In the genomic region with DNA sequence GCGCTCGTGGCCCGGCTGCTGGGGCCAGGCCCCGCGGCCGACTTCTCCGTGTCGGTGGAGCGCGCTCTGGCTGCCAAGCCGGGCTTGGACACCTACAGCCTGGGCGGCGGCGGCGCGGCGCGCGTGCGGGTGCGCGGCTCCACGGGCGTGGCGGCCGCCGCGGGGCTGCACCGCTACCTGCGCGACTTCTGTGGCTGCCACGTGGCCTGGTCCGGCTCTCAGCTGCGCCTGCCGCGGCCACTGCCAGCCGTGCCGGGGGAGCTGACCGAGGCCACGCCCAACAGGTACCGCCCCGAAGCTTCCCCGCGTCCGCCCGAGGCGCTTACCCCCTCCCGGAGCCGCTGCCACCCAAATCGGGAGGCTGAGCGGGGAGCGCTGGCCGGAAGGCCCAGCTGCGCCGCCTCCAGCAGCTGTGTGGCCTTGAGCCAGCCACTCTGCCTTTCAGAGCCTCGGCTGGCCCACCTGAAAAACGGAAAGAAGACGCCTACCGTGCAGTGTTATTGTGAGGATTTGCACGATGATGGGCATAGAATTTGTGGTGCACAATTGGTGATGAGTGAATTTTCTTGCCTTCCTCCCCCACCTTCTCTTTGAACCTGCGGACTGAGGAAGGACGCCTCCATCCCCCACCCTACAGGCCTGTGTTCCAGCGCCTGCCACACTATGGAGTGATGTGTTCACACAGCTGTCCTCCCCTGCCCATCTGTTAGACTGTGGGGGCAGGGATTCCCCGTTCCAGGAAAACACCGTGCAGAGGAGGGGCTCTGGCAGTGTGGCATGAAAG, we compare ENCODE assay signal across 8 cellular contexts. TPM values are rescaled to one million over a fixed set of nuclear protein-coding genes. Genes with fewer than 3 reads are reported as not detected.
A peak's percentile ranks its signal among the peaks of the same experiment; 100 is the strongest.
DNase-seq lines count a peak whose midpoint lies in the region; ATAC-seq and TF ChIP-seq lines count a peak whose summit lies in the region.

No MANE protein-coding gene starts in this region.

- peak overlapping the region; percentile 53 for H3K27ac ChIP-seq in OCI-LY3 (ENCODE audit: low read length)
- H3K27ac ChIP-seq in esophagus muscularis mucosa (replicated peaks in 1 of 4) = peak overlapping the region; percentile 86 to 98 (median 92)
- peak overlapping the region; percentile 92 for H3K27ac ChIP-seq in muscle layer of colon (ENCODE audit: low read depth, low read length)

- intact Hi-C loops in Calu3 (cut with micrococcal nuclease; ENCODE audit: unreplicated experiment) = no loop called here
- intact Hi-C loops in esophagus muscularis mucosa (cut with DNase I) = no loop called here

- peak overlapping the region; percentile 55 for H3K27ac Mint-ChIP-seq in Calu3 (ENCODE audit: unreplicated experiment)
- peak overlapping the region; percentile 88 for H3K27ac Mint-ChIP-seq in activated T-cell treated with anti-CD3 and anti-CD28 coated beads, Interleukin-2, amount 50 U/mL, for 24 hours
- H3K27ac Mint-ChIP-seq in stimulated activated memory B cell treated with anti-CD40 and anti-IgM and Interleukin-4, amounts not matched to agents 10 μg/mL and 1 μg/mL and 100 μg/mL, for 72 hours = peak overlapping the region; percentile 89

- peak overlapping the region; percentile 84 for H3K4me3 ChIP-seq in OCI-LY3 (ENCODE audit: low read length)
- H3K4me3 ChIP-seq in esophagus muscularis mucosa = peak overlapping the region; percentile 63 to 89 (median 74)
- H3K4me3 ChIP-seq in muscle layer of colon (ENCODE audit: low read depth in 1 of 2, low read length in 2 of 2) = peak overlapping the region; percentile 52 to 75

- 5% methylated on average over 12 of the region's 65 CpGs for WGBS in esophagus muscularis mucosa

- no peak for TF ChIP-seq CTCF in Calu3 (IDR thresholded peaks at IDR 0.05; ENCODE audit: unreplicated experiment)
- TF ChIP-seq CTCF in OCI-LY3 (IDR thresholded peaks at IDR 0.05; ENCODE audit: low read depth, low read length) = no peak
- TF ChIP-seq CTCF in esophagus muscularis mucosa (IDR thresholded peaks at IDR 0.05) = no peak

- H3K36me3 ChIP-seq in OCI-LY3 (replicated peaks; ENCODE audit: low read depth, low read length) = peaks cover 25% of the 10 kb centered on the region
- peaks cover 13 to 34% (median 29%) of the 10 kb centered on the region in 4 donors for H3K36me3 ChIP-seq in esophagus muscularis mucosa
- H3K36me3 ChIP-seq in muscle layer of colon (ENCODE audit: insufficient read depth, low read length) = peaks cover 25% of the 10 kb centered on the region

- H3K9me3 ChIP-seq in OCI-LY3 (ENCODE audit: insufficient read depth, low read length) (no peaks in the 10 kb centered on the region), esophagus muscularis mucosa (no peaks in the 10 kb centered on the region), muscle layer of colon (ENCODE audit: low read length) (no peaks in the 10 kb centered on the region)

- H3K4me1 Mint-ChIP-seq in Calu3 (ENCODE audit: low read depth, unreplicated experiment) = peaks cover 53% of the 10 kb centered on the region
- peaks cover 45% of the 10 kb centered on the region for H3K4me1 Mint-ChIP-seq in activated T-cell treated with anti-CD3 and anti-CD28 coated beads, Interleukin-2, amount 50 U/mL, for 24 hours (ENCODE audit: low read depth)
- peaks cover 32% of the 10 kb centered on the region for H3K4me1 Mint-ChIP-seq in stimulated activated memory B cell treated with anti-CD40 and anti-IgM and Interleukin-4, amounts not matched to agents 10 μg/mL and 1 μg/mL and 100 μg/mL, for 72 hours

- DNase-seq in Calu3 (peak; percentile 93), HPDE6-E6E7 (ENCODE audit: extremely low spot score) (peak; percentile 81), esophagus muscularis mucosa (ENCODE audit: extremely low spot score) (peak; percentile 97)
- peak; percentile 87 for DNase-seq in activated T-cell treated with anti-CD3 and anti-CD28 coated beads, Interleukin-2, amount 50 U/mL, for 24 hours

- H3K4me1 ChIP-seq in OCI-LY3 (ENCODE audit: low read length) = peaks cover 27% of the 10 kb centered on the region
- peaks cover 18 to 45% (median 39%) of the 10 kb centered on the region in 4 donors for H3K4me1 ChIP-seq in esophagus muscularis mucosa
- peaks cover 19% of the 10 kb centered on the region for H3K4me1 ChIP-seq in muscle layer of colon (ENCODE audit: insufficient read depth, low read length)

- TF ChIP-seq EP300 in esophagus muscularis mucosa (IDR thresholded peaks at IDR 0.05) = no peak

- peak; percentile 41 for ATAC-seq in GM21367 (IDR thresholded peaks at IDR 0.05; ENCODE audit: unreplicated experiment)
- peak; percentile 87 for ATAC-seq in stimulated activated memory B cell treated with anti-CD40 and anti-IgM and Interleukin-4, amounts not matched to agents 10 μg/mL and 1 μg/mL and 100 μg/mL, for 72 hours

- H3K9ac ChIP-seq in OCI-LY3 (ENCODE audit: low read length) (peak overlapping the region; percentile 93), muscle layer of colon (ENCODE audit: low read length) (peak overlapping the region; percentile 54)

- CTCF ChIA-PET in Calu3 (lab: Charles Lee) = interaction anchor here (0.7 to 2.9 kb wide), 9 partner anchors 9 to 635 kb away, joined by 3 to 11 read pairs (median 3); partner anchors contain the start of gene TUBG2

- no peaks in the 10 kb centered on the region for H3K9me3 Mint-ChIP-seq in Calu3 (ENCODE audit: low read depth, unreplicated experiment)
- H3K9me3 Mint-ChIP-seq in activated T-cell treated with anti-CD3 and anti-CD28 coated beads, Interleukin-2, amount 50 U/mL, for 24 hours = no peaks in the 10 kb centered on the region
- no peaks in the 10 kb centered on the region for H3K9me3 Mint-ChIP-seq in stimulated activated memory B cell treated with anti-CD40 and anti-IgM and Interleukin-4, amounts not matched to agents 10 μg/mL and 1 μg/mL and 100 μg/mL, for 72 hours

- H3K27me3 Mint-ChIP-seq in Calu3 (ENCODE audit: unreplicated experiment) = no peaks in the 10 kb centered on the region
- H3K27me3 Mint-ChIP-seq in activated T-cell treated with anti-CD3 and anti-CD28 coated beads, Interleukin-2, amount 50 U/mL, for 24 hours = no peaks in the 10 kb centered on the region
- H3K27me3 Mint-ChIP-seq in stimulated activated memory B cell treated with anti-CD40 and anti-IgM and Interleukin-4, amounts not matched to agents 10 μg/mL and 1 μg/mL and 100 μg/mL, for 72 hours = no peaks in the 10 kb centered on the region

- peak overlapping the region; percentile 94 for H3K4me3 Mint-ChIP-seq in Calu3 (ENCODE audit: low read depth, unreplicated experiment)
- H3K4me3 Mint-ChIP-seq in activated T-cell treated with anti-CD3 and anti-CD28 coated beads, Interleukin-2, amount 50 U/mL, for 24 hours = peak overlapping the region; percentile 88
- peak overlapping the region; percentile 95 for H3K4me3 Mint-ChIP-seq in stimulated activated memory B cell treated with anti-CD40 and anti-IgM and Interleukin-4, amounts not matched to agents 10 μg/mL and 1 μg/mL and 100 μg/mL, for 72 hours

- H3K27me3 ChIP-seq in OCI-LY3 (ENCODE audit: low read depth, low read length) (no peaks in the 10 kb centered on the region), esophagus muscularis mucosa (no peaks in the 10 kb centered on the region), muscle layer of colon (ENCODE audit: control insufficient read depth in 1 of 2, insufficient read depth in 2 of 2, low read length in 2 of 2) (no peaks in the 10 kb centered on the region)

- peak overlapping the region; percentile 97 for H3K4me2 ChIP-seq in OCI-LY3 (ENCODE audit: low read length)

- H3K36me3 Mint-ChIP-seq in Calu3 (ENCODE audit: insufficient read depth, unreplicated experiment) = peaks cover 65% of the 10 kb centered on the region
- peaks cover 32% of the 10 kb centered on the region for H3K36me3 Mint-ChIP-seq in activated T-cell treated with anti-CD3 and anti-CD28 coated beads, Interleukin-2, amount 50 U/mL, for 24 hours (ENCODE audit: low read depth)
- H3K36me3 Mint-ChIP-seq in stimulated activated memory B cell treated with anti-CD40 and anti-IgM and Interleukin-4, amounts not matched to agents 10 μg/mL and 1 μg/mL and 100 μg/mL, for 72 hours = peaks cover 31% of the 10 kb centered on the region

- BruUV-seq in Calu3 (replicated peaks; lab: Mats Ljungman, UMichigan) = no TSS peak

- no peak overlapping the region for H2AFZ ChIP-seq in OCI-LY3 (ENCODE audit: low read depth, low read length)

- no peak for TF ChIP-seq POLR2A in esophagus muscularis mucosa (IDR thresholded peaks at IDR 0.05; ENCODE audit: low read depth)

- H3K79me2 ChIP-seq in OCI-LY3 (ENCODE audit: low read length) = peaks cover 23% of the 10 kb centered on the region

- H4K20me1 ChIP-seq in OCI-LY3 (ENCODE audit: insufficient read depth, low read length) = peaks cover 13% of the 10 kb centered on the region; the same call in 1 of the 2 replicates

RNA-seq across cellular contexts. Expression of gene NAGLU, which starts 0.5 kb away (rescaled TPM):
- total RNA-seq in Calu3 (2022) (53.8 and 59.1 TPM in 2 replicates), esophagus muscularis mucosa (10 to 100 TPM; 27.8 to 36.6 (median 31.8) TPM)

RNA-seq across cellular contexts. Expression of gene HSD17B1, which starts 16.2 kb away (rescaled TPM):
- total RNA-seq in Calu3 (2022) (0.88 and 1.0 TPM in 2 replicates), esophagus muscularis mucosa (1 to 10 TPM in 1 of 4 donors, under 1 TPM in 3; 0.13 to 2.5 (median 0.62) TPM)

RNA-seq across cellular contexts. Expression of gene COASY, which starts 25.4 kb away (rescaled TPM):
- total RNA-seq in Calu3 (2022) = 159 and 163 TPM in 2 replicates
- total RNA-seq in esophagus muscularis mucosa = 10 to 100 TPM; 13.4 to 27.5 (median 22.4) TPM

RNA-seq across cellular contexts. Expression of gene MLX, which starts 30.3 kb away (rescaled TPM):
- 65.0 and 69.8 TPM in 2 replicates for total RNA-seq in Calu3 (2022)
- 10 to 100 TPM; 24.9 to 34.5 (median 29.3) TPM for total RNA-seq in esophagus muscularis mucosa

RNA-seq across cellular contexts. Expression of gene PSMC3IP, which starts 41.0 kb away (rescaled TPM):
- total RNA-seq in Calu3 (2022) = 31.8 and 32.4 TPM in 2 replicates
- 1 to 10 TPM; 2.2 to 5.0 (median 4.2) TPM for total RNA-seq in esophagus muscularis mucosa

Comparison
In these comparisons a context has a peak if more than half of its experiments do, and no peak if none do; other contexts are left out.
1. Peak in every context shown above with its lines: DNase-seq, ATAC-seq, H3K4me3 ChIP-seq and H3K27ac ChIP-seq.